ENCODE assay signal across 8 cellular contexts in the genomic region with DNA sequence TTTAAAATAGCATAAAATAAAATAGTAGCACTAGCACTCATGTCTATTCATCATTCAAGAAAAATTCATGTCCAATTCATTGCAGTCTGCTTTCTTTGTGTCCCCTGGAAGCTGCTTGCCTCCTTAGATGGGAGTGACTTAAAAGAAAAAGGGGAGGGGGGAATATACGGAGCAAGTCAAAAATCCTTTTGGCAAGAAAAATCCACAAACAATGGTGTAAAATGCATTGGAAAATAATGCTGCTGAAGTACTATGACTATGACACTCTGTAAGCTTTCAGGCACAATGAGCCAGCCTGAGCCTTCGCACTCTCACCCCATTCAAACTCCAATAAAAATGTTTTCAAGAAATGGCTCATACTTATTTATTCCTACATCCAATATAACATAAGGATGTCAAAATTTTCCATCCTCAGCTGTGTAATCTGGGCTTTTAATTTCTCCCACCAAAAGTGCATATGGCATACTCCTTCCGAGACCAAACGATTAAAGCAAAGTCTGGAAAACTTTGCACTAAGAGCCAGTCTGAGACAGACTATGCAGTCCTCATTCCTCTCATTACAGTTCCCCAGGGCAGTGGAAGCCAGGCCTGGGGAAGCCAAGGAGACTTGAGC. TPM values are rescaled to one million over a fixed set of nuclear protein-coding genes. Genes with fewer than 3 reads are reported as not detected.
DNase-seq lines count a peak whose midpoint lies in the region; ATAC-seq, FAIRE-seq and TF ChIP-seq lines count a peak whose summit lies in the region.

No MANE protein-coding gene starts in this region.

- no peaks in the 10 kb centered on the region for H3K9me3 Mint-ChIP-seq in activated T-cell treated with anti-CD3 and anti-CD28 coated beads, Interleukin-2, amount 50 U/mL, for 72 hours

- H3K9me1 ChIP-seq in K562 (ENCODE audit: control insufficient read depth, insufficient read depth, low read length), result no peaks in the 10 kb centered on the region

- POLR2A ChIA-PET in K562 (lab: Yijun Ruan, JAX), result interaction anchor here (0.6 to 2.3 kb wide), 6 partner anchors 9 to 119 kb away, joined by 3 to 7 read pairs (median 4); no protein-coding TSS in a partner anchor

- peak overlapping the region; percentile 89 for H3K27ac Mint-ChIP-seq in activated T-cell treated with anti-CD3 and anti-CD28 coated beads, Interleukin-2, amount 50 U/mL, for 72 hours

- peak overlapping the region; percentile 78; the same call in 1 of the 2 replicates for H2AFZ ChIP-seq in K562 (ENCODE audit: low read depth, low read length)

- H3K27me3 Mint-ChIP-seq in activated T-cell treated with anti-CD3 and anti-CD28 coated beads, Interleukin-2, amount 50 U/mL, for 72 hours (ENCODE audit: low read depth), result no peaks in the 10 kb centered on the region

- H3K9ac ChIP-seq in K562 (ENCODE audit: insufficient read depth in 1 of 2, low read depth in 2 of 2, low read length in 2 of 2) (peak overlapping the region in 1 of 2 experiments; percentile 38; a peak in 1 of 4 replicates), kidney (ENCODE audit: low read length in 2 of 2) (peak overlapping the region; percentile 75 to 99)

- no peak for TF ChIP-seq EP300 in K562 (IDR thresholded peaks at IDR 0.05; ENCODE audit: low read length)

- no peak for TF ChIP-seq RAD21 in K562 (CRISPR knock-in tag; conservative IDR thresholded peaks at IDR 0.05 in 1 of 2, IDR thresholded peaks at IDR 0.05 in 1 of 2)

- WGBS in K562 (ENCODE audit: insufficient coverage, low coverage, missing lambda C conversion rate), result 68% methylated on average over 4 of the region's 4 CpGs

- H4K20me1 ChIP-seq in K562 (replicated peaks; ENCODE audit: control insufficient read depth, insufficient read depth, low read length), result no peaks in the 10 kb centered on the region

- no peaks in the 10 kb centered on the region for H3K79me2 ChIP-seq in K562 (ENCODE audit: control insufficient read depth, insufficient read depth, low read length)

- H3K4me1 Mint-ChIP-seq in activated T-cell treated with anti-CD3 and anti-CD28 coated beads, Interleukin-2, amount 50 U/mL, for 72 hours (ENCODE audit: low read depth), result peaks cover 68% of the 10 kb centered on the region

- H3K4me3 ChIP-seq in K562 (0 out of 2 replicates have a peak overlapping the region, but pooled peaks have one; percentile 35), kidney (ENCODE audit: low read length in 2 of 2) (peak overlapping the region; percentile 85 to 93)

- CTCF ChIA-PET in K562 (lab: Yijun Ruan, JAX; ENCODE audit: low intra/inter-chr PET ratio), result no interaction called here

- peak overlapping the region; percentile 90 to 91 for H3K4me3 Mint-ChIP-seq in activated T-cell treated with anti-CD3 and anti-CD28 coated beads, Interleukin-2, amount 50 U/mL, for 72 hours

- no peaks in the 10 kb centered on the region for H3K9me3 ChIP-seq in K562 (replicated peaks; ENCODE audit: control insufficient read depth, insufficient read depth, low read depth, low read length)
- H3K9me3 ChIP-seq in kidney (ENCODE audit: control insufficient read depth in 1 of 2, low read length in 2 of 2), result no peaks in the 10 kb centered on the region

- intact Hi-C loops in K562 (cut with micrococcal nuclease), result loop anchor here (5.0 kb wide), 1 partner anchor 89 kb away; no protein-coding TSS in a partner anchor
- intact Hi-C loops in kidney (cut with DNase I), result no loop called here

- H3K4me1 ChIP-seq in K562 (replicated peaks in 1 of 2; ENCODE audit: control insufficient read depth in 2 of 2, insufficient read depth in 2 of 2, low read length in 2 of 2) (peaks cover 6 to 10% of the 10 kb centered on the region in 2 experiments; a peak in 4 of 5 replicates), kidney (ENCODE audit: control insufficient read depth in 1 of 2, insufficient read depth in 1 of 2, low read depth in 1 of 2, low read length in 2 of 2) (peaks cover 15 to 33% of the 10 kb centered on the region in 2 donors)

- ATAC-seq in activated T-cell treated with anti-CD3 and anti-CD28 coated beads, Interleukin-2, amount 50 U/mL, for 72 hours (replicated peaks in 1 of 2), result no peak
- no peak for ATAC-seq in K562
- ATAC-seq in HG02973 (IDR thresholded peaks at IDR 0.05; ENCODE audit: unreplicated experiment), result no peak

- no peak overlapping the region for H3K27ac ChIP-seq in K562 (ENCODE audit: extremely low read depth, low read depth, low read length)
- peak overlapping the region; percentile 89 to 92 for H3K27ac ChIP-seq in kidney (ENCODE audit: low read depth in 2 of 2, low read length in 2 of 2)

- peaks cover 20 to 22% of the 10 kb centered on the region in 2 experiments; a peak in 4 of 5 replicates for H3K27me3 ChIP-seq in K562 (ENCODE audit: control insufficient read depth in 2 of 2, insufficient read depth in 2 of 2, low read length in 2 of 2)

- peaks cover 0 to 3% of the 10 kb centered on the region in 2 donors for H3K36me3 Mint-ChIP-seq in activated T-cell treated with anti-CD3 and anti-CD28 coated beads, Interleukin-2, amount 50 U/mL, for 72 hours (ENCODE audit: insufficient read depth in 2 of 2)

- H3K36me3 ChIP-seq in K562 (ENCODE audit: control insufficient read depth, insufficient read depth, low read length) (no peaks in the 10 kb centered on the region), kidney (ENCODE audit: control insufficient read depth in 1 of 2, insufficient read depth in 2 of 2, low read length in 2 of 2) (no peaks in the 10 kb centered on the region)

- no TSS peak for BruUV-seq in K562 (replicated peaks; lab: Mats Ljungman, UMichigan)

- TF ChIP-seq POLR2A in K562 (conservative IDR thresholded peaks at IDR 0.05), result no peak

- in situ Hi-C loops in K562 (cut with MboI), result no loop called here

- no peak for DNase-seq in activated T-cell treated with anti-CD3 and anti-CD28 coated beads, Interleukin-2, amount 50 U/mL, for 72 hours
- no peak for DNase-seq in activated T-cell treated with anti-CD3 and anti-CD28 coated beads for 4 hours
- DNase-seq in K562 (ENCODE audit: extremely low read depth in 1 of 4, low spot score in 3 of 4), result no peak
- DNase-seq in kidney, result no peak
- peak; percentile 70 for DNase-seq in superior temporal gyrus (ENCODE audit: extremely low spot score)
- DNase-seq in NCI-H345 treated with DMSO at 0.1 percent for 48 hours (lab: John Stamatoyannopoulos, UW; ENCODE audit: unreplicated experiment), result no peak
- no peak for DNase-seq in NK-92 (lab: John Stamatoyannopoulos, UW; ENCODE audit: unreplicated experiment)

- FAIRE-seq in K562 (lab: Jason Lieb, UNC), result no peak
- no peak for FAIRE-seq in kidney (lab: Jason Lieb, UNC)

- TF ChIP-seq CTCF in K562 (IDR thresholded peaks at IDR 0.05 in 2 of 3, conservative IDR thresholded peaks at IDR 0.05 in 1 of 3; ENCODE audit: insufficient read depth in 2 of 3, low read depth in 1 of 3, low read length in 3 of 3) (no peak), kidney (IDR thresholded peaks at IDR 0.05; ENCODE audit: borderline replicate concordance, extremely low read depth, insufficient read depth) (no peak)

- H3K4me2 ChIP-seq in K562 (ENCODE audit: insufficient read depth, low read length), result peak overlapping the region; percentile 92

TF ChIP-seq in K562, 482 proteins besides CTCF, POLR2A, EP300 and RAD21 (continues in another document):
- TF ChIP-seq, protein P1, sequence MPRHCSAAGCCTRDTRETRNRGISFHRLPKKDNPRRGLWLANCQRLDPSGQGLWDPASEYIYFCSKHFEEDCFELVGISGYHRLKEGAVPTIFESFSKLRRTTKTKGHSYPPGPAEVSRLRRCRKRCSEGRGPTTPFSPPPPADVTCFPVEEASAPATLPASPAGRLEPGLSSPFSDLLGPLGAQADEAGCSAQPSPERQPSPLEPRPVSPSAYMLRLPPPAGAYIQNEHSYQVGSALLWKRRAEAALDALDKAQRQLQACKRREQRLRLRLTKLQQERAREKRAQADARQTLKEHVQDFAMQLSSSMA (CRISPR knock-in tag; IDR thresholded peaks at IDR 0.05), result no peak
- TF ChIP-seq SAFB2 (IDR thresholded peaks at IDR 0.05; ENCODE audit: borderline replicate concordance, low read depth, low read length, severe bottlenecking) (no peak), FOXP1 (CRISPR knock-in tag; IDR thresholded peaks at IDR 0.05) (no peak), ZNF444 (CRISPR knock-in tag; IDR thresholded peaks at IDR 0.05) (no peak)
- TF ChIP-seq, protein P2, sequence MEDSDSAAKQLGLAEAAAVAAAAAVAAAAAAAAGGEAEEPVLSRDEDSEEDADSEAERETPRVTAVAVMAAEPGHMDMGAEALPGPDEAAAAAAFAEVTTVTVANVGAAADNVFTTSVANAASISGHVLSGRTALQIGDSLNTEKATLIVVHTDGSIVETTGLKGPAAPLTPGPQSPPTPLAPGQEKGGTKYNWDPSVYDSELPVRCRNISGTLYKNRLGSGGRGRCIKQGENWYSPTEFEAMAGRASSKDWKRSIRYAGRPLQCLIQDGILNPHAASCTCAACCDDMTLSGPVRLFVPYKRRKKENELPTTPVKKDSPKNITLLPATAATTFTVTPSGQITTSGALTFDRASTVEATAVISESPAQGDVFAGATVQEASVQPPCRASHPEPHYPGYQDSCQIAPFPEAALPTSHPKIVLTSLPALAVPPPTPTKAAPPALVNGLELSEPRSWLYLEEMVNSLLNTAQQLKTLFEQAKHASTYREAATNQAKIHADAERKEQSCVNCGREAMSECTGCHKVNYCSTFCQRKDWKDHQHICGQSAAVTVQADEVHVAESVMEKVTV (CRISPR knock-in tag; IDR thresholded peaks at IDR 0.05), result no peak

RNA-seq across cellular contexts. Expression of a gene that starts 0.8 kb away (rescaled TPM):
- total RNA-seq in activated T-cell treated with anti-CD3 and anti-CD28 coated beads, Interleukin-2, amount 50 U/mL, for 72 hours, result 10 to 100 TPM; 20.8 to 36.4 TPM
- total RNA-seq in K562 (2011; cell fraction: chromatin; rRNA removed; ENCODE audit: low replicate concordance), result not detected in 2 replicates
- total RNA-seq in K562 (2011; cell fraction: nucleolus; rRNA removed), result not detected in 2 replicates
- total RNA-seq in K562 (2011; cell fraction: nucleoplasm; rRNA removed), result not detected in 2 replicates
- not detected in 2 replicates for total RNA-seq in K562 (2014; rRNA removed)
- total RNA-seq in K562 (2014; rRNA removed; fragmentation: Illumina TruSeq; extraction: Trizol), result 0.04 TPM in 1 of 2 replicates, not detected in the other
- total RNA-seq in K562 (2015; rRNA removed; fragmentation: Illumina TruSeq; extraction: Trizol), result 0.19 TPM in 1 of 2 replicates, not detected in the other
- 0.18 and 0.31 TPM in 2 replicates for total RNA-seq in K562 (2021)
- polyA plus RNA-seq in K562 (2011; rRNA removed), result 0.05 and 0.15 TPM in 2 replicates
- polyA plus RNA-seq in K562 (2011; cell fraction: cytosol; rRNA removed), result 0.01 TPM in 1 of 2 replicates, not detected in the other
- not detected in 2 replicates for polyA plus RNA-seq in K562 (2011; cell fraction: nucleus; rRNA removed)
- 0.17 and 1.1 TPM in 2 replicates for polyA plus RNA-seq in K562 (2012)
- not detected in 2 replicates for polyA plus RNA-seq in K562 (2014; fragmentation: Illumina TruSeq; extraction: Trizol)
- not detected for polyA plus RNA-seq in K562 (2014; fragmentation: Nextera tagmentation; extraction: Ambion mirVana)
- polyA plus RNA-seq in K562 (2014; rRNA removed), result not detected in 2 replicates
- 0.21 TPM in 1 of 2 replicates, not detected in the other for polyA minus RNA-seq in K562 (2011; rRNA and poly(A)+ RNA removed)
- 1.2 TPM in 1 of 2 replicates, not detected in the other for polyA minus RNA-seq in K562 (2011; cell fraction: cytosol; rRNA and poly(A)+ RNA removed)
- polyA minus RNA-seq in K562 (2011; cell fraction: nucleus; rRNA and poly(A)+ RNA removed), result not detected in 2 replicates
- 101 TPM for total RNA-seq in kidney
- 19.2 TPM for polyA plus RNA-seq in kidney (ENCODE audit: insufficient read depth, low read depth, low replicate concordance)

Comparison
In these comparisons a context has a peak if more than half of its experiments do, and no peak if none do; other contexts are left out.
1. RNA of a gene that starts 0.8 kb away (total RNA-seq): 101 TPM in kidney (single experiment) and 20.8 to 36.4 TPM in activated T-cell treated with anti-CD3 and anti-CD28 coated beads, Interleukin-2, amount 50 U/mL, for 72 hours; 0.04 to 0.31 TPM in K562; every median in the first group is over 10 times any median in the second.